ENCODE assay signal across 8 cellular contexts in the genomic region with DNA sequence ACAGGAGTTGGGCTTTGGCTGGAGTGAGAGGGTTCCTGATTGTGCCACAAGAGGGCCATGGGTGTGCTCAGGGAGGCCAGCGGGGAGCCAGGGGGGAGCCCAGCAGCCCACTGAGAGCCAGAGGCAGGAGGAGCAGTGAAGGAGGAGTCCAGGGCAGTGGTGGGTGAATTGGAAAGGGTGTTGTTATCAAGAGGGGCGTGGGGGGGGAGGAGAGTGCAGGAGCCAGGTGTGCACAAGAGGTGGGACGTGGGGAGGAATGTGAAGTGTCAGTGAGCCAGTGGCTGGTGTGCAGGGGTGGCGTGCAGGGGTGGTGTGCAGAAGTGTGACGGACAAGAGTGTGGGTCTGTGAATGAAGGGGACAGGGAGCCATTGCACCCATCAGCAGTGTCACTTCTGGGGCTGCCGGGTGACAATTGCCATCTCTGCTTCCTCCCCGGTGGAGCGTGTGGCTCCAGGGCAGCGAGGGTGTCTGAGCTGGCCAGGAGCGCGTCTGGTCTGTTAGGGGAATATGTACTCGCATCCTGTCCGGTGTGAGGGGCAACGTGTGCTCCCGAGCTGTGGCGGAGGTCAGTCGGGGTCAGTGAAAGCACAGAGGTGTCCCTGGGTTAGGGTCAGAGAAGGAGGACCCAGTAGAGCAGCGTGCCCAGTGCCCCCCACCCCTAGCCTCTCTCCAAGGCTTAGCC. TPM values are rescaled to one million over a fixed set of nuclear protein-coding genes. Genes with fewer than 3 reads are reported as not detected.
A peak's percentile ranks its signal among the peaks of the same experiment; 100 is the strongest.
DNase-seq lines count a peak whose midpoint lies in the region; TF ChIP-seq lines count a peak whose summit lies in the region.

No MANE protein-coding gene starts in this region.

- H3K4me1 ChIP-seq in duodenal mucosa (ENCODE audit: control insufficient read depth in 1 of 2, insufficient read depth in 2 of 2, low read length in 2 of 2) (peaks cover 33 to 39% of the 10 kb centered on the region in 2 donors), mesenchymal stem cell (ENCODE audit: control insufficient read depth, insufficient read depth, low read depth, low read length) (peaks cover 68% of the 10 kb centered on the region)

- H3K27ac ChIP-seq in duodenal mucosa (ENCODE audit: low read depth, low read length) (peak overlapping the region; percentile 50), mesenchymal stem cell (ENCODE audit: low read length, poor library complexity, severe bottlenecking) (peak overlapping the region; percentile 89)

- peak overlapping the region; percentile 98 for H4K91ac ChIP-seq in mesenchymal stem cell (ENCODE audit: low read length)

- H4K8ac ChIP-seq in mesenchymal stem cell (ENCODE audit: low read length) = peak overlapping the region; percentile 88

- H3K9ac ChIP-seq in duodenal mucosa (ENCODE audit: low read depth in 1 of 2, low read length in 2 of 2) (peak overlapping the region; percentile 10 to 43), mesenchymal stem cell (ENCODE audit: low read length) (peak overlapping the region; percentile 82)

- H3K4me3 ChIP-seq in duodenal mucosa (ENCODE audit: low read depth in 1 of 2, low read length in 2 of 2) (peak overlapping the region; percentile 40 to 58), mesenchymal stem cell (ENCODE audit: insufficient read depth in 1 of 2, low read depth in 1 of 2, low read length in 2 of 2) (peak overlapping the region; percentile 77 to 86)

- peak overlapping the region; percentile 97 for H2BK120ac ChIP-seq in mesenchymal stem cell (ENCODE audit: low read depth, low read length)

- H3K36me3 ChIP-seq in duodenal mucosa (ENCODE audit: control insufficient read depth in 1 of 2, insufficient read depth in 2 of 2, low read length in 2 of 2) (no peaks in the 10 kb centered on the region), mesenchymal stem cell (ENCODE audit: control insufficient read depth in 1 of 2, insufficient read depth in 2 of 2, low read depth in 1 of 2, low read length in 2 of 2) (peaks cover 0 to 27% of the 10 kb centered on the region in 2 experiments)

- H3K9me3 ChIP-seq in duodenal mucosa (ENCODE audit: control insufficient read depth in 1 of 2, low read length in 2 of 2) (no peaks in the 10 kb centered on the region), mesenchymal stem cell (ENCODE audit: control insufficient read depth, low read length) (no peaks in the 10 kb centered on the region)

- H3K27me3 ChIP-seq in duodenal mucosa (ENCODE audit: control insufficient read depth in 1 of 2, insufficient read depth in 2 of 2, low read length in 2 of 2) (no peaks in the 10 kb centered on the region), mesenchymal stem cell (ENCODE audit: control insufficient read depth in 1 of 2, insufficient read depth in 1 of 2, low read length in 2 of 2) (no peaks in the 10 kb centered on the region)

- H2BK5ac ChIP-seq in mesenchymal stem cell (ENCODE audit: low read depth, low read length, poor library complexity, severe bottlenecking) = peak overlapping the region; percentile 67

- DNase-seq in 8988T (peak; percentile 99), SHP77 (lab: John Stamatoyannopoulos, UW) (peak; percentile 40 to 42), mesenchymal stem cell (peak; percentile 76), mesenteric fat pad (ENCODE audit: low spot score) (no peak), NCI-H1417 treated with DMSO at 0.1 percent for 48 hours (lab: John Stamatoyannopoulos, UW) (no peak)
- DNase-seq in stimulated activated CD4-positive, alpha-beta T cell treated with anti-CD3 and anti-CD28 coated beads, Interleukin-15, amount 100 ng/mL, for 24 hours = no peak

- peak; percentile 64 for TF ChIP-seq CTCF in GM12874 (IDR thresholded peaks at IDR 0.05; ENCODE audit: insufficient read depth, low read depth, low read length)

- H3K4me2 ChIP-seq in mesenchymal stem cell (ENCODE audit: low read length, poor library complexity, severe bottlenecking) = peak overlapping the region; percentile 75

- peak overlapping the region; percentile 62 to 68 for H3K14ac ChIP-seq in mesenchymal stem cell (ENCODE audit: low read length in 2 of 2)

- peak overlapping the region; percentile 94 for H2BK15ac ChIP-seq in mesenchymal stem cell (ENCODE audit: low read depth, poor library complexity, severe bottlenecking)

- peak overlapping the region; percentile 82 to 91 for H3K18ac ChIP-seq in mesenchymal stem cell (ENCODE audit: low read depth in 1 of 2, low read length in 2 of 2)

- peak overlapping the region; percentile 51 to 73 for H2BK12ac ChIP-seq in mesenchymal stem cell (ENCODE audit: low read length in 2 of 2)

- H3K4ac ChIP-seq in mesenchymal stem cell (ENCODE audit: low read depth in 1 of 2, low read length in 2 of 2) = peak overlapping the region; percentile 64 to 91

- peak overlapping the region; percentile 89 for H2AK5ac ChIP-seq in mesenchymal stem cell (ENCODE audit: low read length, severe bottlenecking)

- WGBS in mesenchymal stem cell = 30% methylated on average over 9 of the region's 18 CpGs

- peak overlapping the region in 1 of 2 experiments; percentile 2 for H3K23ac ChIP-seq in mesenchymal stem cell (ENCODE audit: low read length in 2 of 2)

- H2AFZ ChIP-seq in mesenchymal stem cell (ENCODE audit: low read depth, low read length) = no peak overlapping the region

- no peaks in the 10 kb centered on the region for H3K79me1 ChIP-seq in mesenchymal stem cell (replicated peaks; ENCODE audit: low read length, poor library complexity, severe bottlenecking)

RNA-seq across cellular contexts. Expression of a gene that starts 1.7 kb away (rescaled TPM):
- 5.7 TPM for polyA plus RNA-seq in mesenchymal stem cell (2013, experiment 1 of 2)
- 5.8 TPM for polyA plus RNA-seq in mesenchymal stem cell (2013, experiment 2 of 2)
- 7.7 TPM for total RNA-seq in mesenteric fat pad

RNA-seq across cellular contexts. Expression of a gene that starts 18.3 kb away (rescaled TPM):
- polyA plus RNA-seq in mesenchymal stem cell (2013, experiment 1 of 2) = 117 TPM
- 117 TPM for polyA plus RNA-seq in mesenchymal stem cell (2013, experiment 2 of 2)
- total RNA-seq in mesenteric fat pad = 72.9 TPM

RNA-seq across cellular contexts. Expression of a gene that starts 20.1 kb away (rescaled TPM):
- 8.5 TPM for polyA plus RNA-seq in mesenchymal stem cell (2013, experiment 1 of 2)
- polyA plus RNA-seq in mesenchymal stem cell (2013, experiment 2 of 2) = 7.7 TPM
- 10.4 TPM for total RNA-seq in mesenteric fat pad

RNA-seq across cellular contexts. Expression of a gene that starts 30.0 kb away (rescaled TPM):
- 157 TPM for polyA plus RNA-seq in mesenchymal stem cell (2013, experiment 1 of 2)
- 161 TPM for polyA plus RNA-seq in mesenchymal stem cell (2013, experiment 2 of 2)
- 92.4 TPM for total RNA-seq in mesenteric fat pad

RNA-seq across cellular contexts. Expression of a gene that starts 32.2 kb away (rescaled TPM):
- polyA plus RNA-seq in mesenchymal stem cell (2013, experiment 1 of 2) = not detected
- polyA plus RNA-seq in mesenchymal stem cell (2013, experiment 2 of 2) = not detected
- total RNA-seq in mesenteric fat pad = 5.3 TPM

Comparison
In these comparisons a context has a peak if more than half of its experiments do, and no peak if none do; other contexts are left out.
1. DNase-seq: peak in 8988T (single experiment), SHP77 (2 of 2) and mesenchymal stem cell (single experiment); none in stimulated activated CD4-positive, alpha-beta T cell treated with anti-CD3 and anti-CD28 coated beads, Interleukin-15, amount 100 ng/mL, for 24 hours (single experiment), mesenteric fat pad (single experiment) and NCI-H1417 treated with DMSO at 0.1 percent for 48 hours (single experiment).